Comparison of ENCODE assay signal across 9 cellular contexts in genomic region chr18:69898241-69898861, GRCh38. TPM values are rescaled to one million over a fixed set of nuclear protein-coding genes. Genes with fewer than 3 reads are reported as not detected.
DNase-seq lines count a peak whose midpoint lies in the region; ATAC-seq and TF ChIP-seq lines count a peak whose summit lies in the region.
"Had no signal": no experiment of that assay in that cellular context is flagged by ENCODE, and none has a peak within 500 bp of the region (broad histone marks: within the 10 kb centered on the region; RNA-seq: fewer than 3 reads in every experiment).

No MANE protein-coding gene starts in this region.

- H3K79me2 ChIP-seq in smooth muscle cell (ENCODE audit: low read depth) = no peaks in the 10 kb centered on the region

- ATAC-seq in GM18498 (IDR thresholded peaks at IDR 0.05; ENCODE audit: unreplicated experiment) = peak; percentile 49
- peak; percentile 56 for ATAC-seq in GM21723 (IDR thresholded peaks at IDR 0.05; ENCODE audit: unreplicated experiment)
- no peak for ATAC-seq in esophagus mucosa
- ATAC-seq: Panc1 had no signal

- H3K9ac ChIP-seq in smooth muscle cell (ENCODE audit: low read depth) = no peak overlapping the region

- H3K4me1 ChIP-seq in smooth muscle cell (ENCODE audit: low read depth) = no peaks in the 10 kb centered on the region

- peak; percentile 4 for DNase-seq in astrocyte of the spinal cord (ENCODE audit: low read depth, low spot score)
- DNase-seq in smooth muscle cell (lab: John Stamatoyannopoulos, UW; ENCODE audit: unreplicated experiment) = no peak
- DNase-seq in epidermal melanocyte (ENCODE audit: insufficient read length, low spot score) = no peak
- DNase-seq in SW 1271 (lab: John Stamatoyannopoulos, UW) = no peak

- WGBS in smooth muscle cell (ENCODE audit: low lambda C conversion rate) = 74% methylated on average over 11 of the region's 11 CpGs

- H3K4me2 ChIP-seq in smooth muscle cell = no peak overlapping the region

- H3K9me3 ChIP-seq in KOPT-K1 (ENCODE audit: insufficient read depth, low read length, poor library complexity, severe bottlenecking) (no peaks in the 10 kb centered on the region), smooth muscle cell (replicated peaks; ENCODE audit: low read depth) (no peaks in the 10 kb centered on the region)

- H3K4me3 ChIP-seq in astrocyte of the spinal cord (ENCODE audit: low read depth, low read length) = no peak overlapping the region
- no peak overlapping the region for H3K4me3 ChIP-seq in smooth muscle cell

- no peaks in the 10 kb centered on the region for H3F3A ChIP-seq in smooth muscle cell (ENCODE audit: low read depth)

- H4K20me1 ChIP-seq in smooth muscle cell (ENCODE audit: low read depth) = no peaks in the 10 kb centered on the region

- H3K27me3 ChIP-seq in smooth muscle cell (ENCODE audit: low read depth) = no peaks in the 10 kb centered on the region

- in situ Hi-C loops in astrocyte of the spinal cord (cut with HindIII; ENCODE audit: low sequenced_read_pairs) = no loop called here

- TF ChIP-seq CTCF in astrocyte of the spinal cord (IDR thresholded peaks at IDR 0.05; ENCODE audit: low read depth, low read length) (no peak), smooth muscle cell (IDR thresholded peaks at IDR 0.05; ENCODE audit: borderline replicate concordance, insufficient read depth, poor library complexity, severe bottlenecking) (no peak)

- no peak overlapping the region for H2AFZ ChIP-seq in smooth muscle cell (ENCODE audit: low read depth)

- H3K36me3 ChIP-seq in KOPT-K1 (ENCODE audit: insufficient read depth, low read length) = no peaks in the 10 kb centered on the region
- H3K36me3 ChIP-seq in smooth muscle cell (ENCODE audit: low read depth) = no peaks in the 10 kb centered on the region

- peak overlapping the region; percentile 63 for H3K27ac ChIP-seq in KOPT-K1 (ENCODE audit: low read depth, low read length, poor library complexity, severe bottlenecking)
- H3K27ac ChIP-seq in smooth muscle cell (ENCODE audit: low read depth) = no peak overlapping the region

RNA-seq across cellular contexts. Expression of gene CD226, which starts 49.3 kb away (rescaled TPM):
- total RNA-seq in smooth muscle cell = 0.13 and 0.36 TPM in 2 replicates
- polyA plus RNA-seq in smooth muscle cell = 0.02 TPM in 1 of 2 replicates, not detected in the other
- total RNA-seq in esophagus mucosa = 0.44 TPM
